8 cellular contexts compared by ENCODE assay signal in genomic region chr6:79946773-79947190, GRCh38. TPM values are rescaled to one million over a fixed set of nuclear protein-coding genes. Genes with fewer than 3 reads are reported as not detected.
DNase-seq lines count a peak whose midpoint lies in the region; ATAC-seq and TF ChIP-seq lines count a peak whose summit lies in the region.

No MANE protein-coding gene starts in this region.

- ATAC-seq in GM21447 (IDR thresholded peaks at IDR 0.05; ENCODE audit: unreplicated experiment) = no peak

- H3K4me3 ChIP-seq in GM08714 (ENCODE audit: low read length) (peak overlapping the region; percentile 27), adrenal gland (peak overlapping the region in 2 of 4 donors; percentile 20 to 58), left ventricle myocardium inferior (peak overlapping the region; percentile 73)

- H3K27me3 ChIP-seq in adrenal gland = peaks cover 18% of the 10 kb centered on the region
- H3K27me3 ChIP-seq in left ventricle myocardium inferior (ENCODE audit: low read depth) = peaks cover 78% of the 10 kb centered on the region

- no peak for TF ChIP-seq POLR2A in adrenal gland (IDR thresholded peaks at IDR 0.05)

- TF ChIP-seq CTCF in adrenal gland (IDR thresholded peaks at IDR 0.05) = no peak
- TF ChIP-seq CTCF in left ventricle myocardium inferior (IDR thresholded peaks at IDR 0.05; ENCODE audit: borderline replicate concordance) = no peak

- H3K36me3 ChIP-seq in adrenal gland (replicated peaks in 1 of 2) = no peaks in the 10 kb centered on the region
- H3K36me3 ChIP-seq in left ventricle myocardium inferior = no peaks in the 10 kb centered on the region

- intact Hi-C loops in adrenal gland (cut with DNase I) (loop anchor here (5.0 to 10.0 kb wide), 2 partner anchors 146 to 148 kb away; no protein-coding TSS in a partner anchor), left ventricle myocardium inferior (cut with micrococcal nuclease) (loop anchor here (10.0 kb wide), 1 partner anchor 148 kb away; no protein-coding TSS in a partner anchor), posterior cingulate gyrus (cut with DNase I) (loop anchor here (2.0 to 5.0 kb wide), 3 partner anchors 58 to 161 kb away; partner anchors contain the start of genes BCKDHB and TTK)

- H3K9me3 ChIP-seq in adrenal gland (replicated peaks in 1 of 3) = no peaks in the 10 kb centered on the region
- no peaks in the 10 kb centered on the region for H3K9me3 ChIP-seq in left ventricle myocardium inferior (replicated peaks)

- DNase-seq in HEK293T (ENCODE audit: extremely low spot score) = peak; percentile 28
- peak; percentile 35 for DNase-seq in NCI-H345 treated with DMSO at 0.1 percent for 48 hours (lab: John Stamatoyannopoulos, UW; ENCODE audit: unreplicated experiment)
- DNase-seq in adrenal gland = peak in 4 of 7 donors; percentile 2 to 18 (median 10)
- DNase-seq in left ventricle myocardium inferior = peak; percentile 15
- DNase-seq in posterior cingulate gyrus = peak in 9 of 10 donors; percentile 19 to 91 (median 48)
- DNase-seq in kidney glomerular epithelial cell (lab: John Stamatoyannopoulos, UW) = no peak

- POLR2A ChIA-PET in HEK293T (lab: Yijun Ruan, JAX) = interaction anchor here (1.0 to 1.3 kb wide), 5 partner anchors 9 to 160 kb away, joined by 3 to 9 read pairs (median 4); partner anchors contain the start of gene BCKDHB

- 1 to 3% (median 2%) methylated on average over 8 to 31 of the region's 31 CpGs for WGBS in adrenal gland, 4 donors

- H3K27ac ChIP-seq in adrenal gland = no peak overlapping the region
- H3K27ac ChIP-seq in left ventricle myocardium inferior (replicated peaks) = no peak overlapping the region

- CTCF ChIA-PET in HEK293T (lab: Yijun Ruan, JAX) = interaction anchor here (0.9 to 1.3 kb wide), 5 partner anchors 17 to 143 kb away, joined by 3 to 5 read pairs (median 4); no protein-coding TSS in a partner anchor

- H3K4me1 ChIP-seq in adrenal gland (replicated peaks in 1 of 2) (peaks cover 0 to 13% of the 10 kb centered on the region in 2 donors), left ventricle myocardium inferior (peaks cover 21% of the 10 kb centered on the region)

TF ChIP-seq in HEK293T, 16 proteins besides CTCF, POLR2A, EP300 and RAD21:
- TF ChIP-seq ARNT (IDR thresholded peaks at IDR 0.05) (no peak), ZNF384 (IDR thresholded peaks at IDR 0.05) (no peak), TARDBP (IDR thresholded peaks at IDR 0.05) (no peak), ELF4 (IDR thresholded peaks at IDR 0.05) (no peak), NFRKB (IDR thresholded peaks at IDR 0.05) (no peak), L3MBTL2 (conservative IDR thresholded peaks at IDR 0.05) (no peak), FOXM1 (IDR thresholded peaks at IDR 0.05; ENCODE audit: borderline replicate concordance) (no peak), FOXK2 (IDR thresholded peaks at IDR 0.05) (no peak), SP1 (IDR thresholded peaks at IDR 0.05) (no peak), PKNOX1 (IDR thresholded peaks at IDR 0.05) (no peak), CTBP1 (IDR thresholded peaks at IDR 0.05; ENCODE audit: borderline replicate concordance) (no peak), LEF1 (IDR thresholded peaks at IDR 0.05; ENCODE audit: borderline replicate concordance) (no peak), BHLHE40 (IDR thresholded peaks at IDR 0.05; ENCODE audit: borderline replicate concordance) (no peak), FOXA1 (IDR thresholded peaks at IDR 0.05) (no peak), SUZ12 (IDR thresholded peaks at IDR 0.05) (no peak), HDGF (IDR thresholded peaks at IDR 0.05; ENCODE audit: borderline replicate concordance) (no peak)

RNA-seq across cellular contexts. Expression of gene ELOVL4, which starts 0.6 kb away (rescaled TPM):
- total RNA-seq in adrenal gland (1 to 10 TPM in 1 of 8 donors, under 1 TPM in 6, not detected in 1; 0.11 to 1.5 (median 0.46) TPM), left ventricle myocardium inferior (0.19 TPM)
- polyA plus RNA-seq in adrenal gland = 1 to 10 TPM in 1 of 3 donors, under 1 TPM in 2; 0.40 to 2.1 (median 0.80) TPM

RNA-seq across cellular contexts. Expression of gene TTK, which starts 57.7 kb away (rescaled TPM):
- total RNA-seq in adrenal gland = 1 to 10 TPM in 4 of 8 donors, under 1 TPM in 4; 0.12 to 4.1 (median 1.0) TPM
- polyA plus RNA-seq in adrenal gland = 1 to 10 TPM in 1 of 3 donors, under 1 TPM in 2; 0.24 to 1.6 (median 0.37) TPM
- total RNA-seq in left ventricle myocardium inferior = 0.25 TPM
